In genomic region chr19:35856546-35857149, GRCh38 we compare ENCODE assay signal across 8 cellular contexts. TPM values are rescaled to one million over a fixed set of nuclear protein-coding genes. Genes with fewer than 3 reads are reported as not detected.
DNase-seq lines count a peak whose midpoint lies in the region; ATAC-seq and TF ChIP-seq lines count a peak whose summit lies in the region.

TSS of gene KIRREL2 (plus strand) at chr19:35856911. CDS start at chr19:35857120, 209 bp downstream.

- intact Hi-C loops in activated CD4-positive, alpha-beta T cell treated with anti-CD3 and anti-CD28 coated beads, Interleukin-2, amount 10 ng/mL, durations not matched to agents 24 days and 14 days (cut with micrococcal nuclease) = no loop called here
- intact Hi-C loops in activated B cell treated with CpG ODN at 0.5 μM for 24 hours (cut with micrococcal nuclease) = no loop called here
- intact Hi-C loops in esophagus squamous epithelium (cut with DNase I) = no loop called here
- intact Hi-C loops in PC-3 (cut with micrococcal nuclease) = no loop called here

- H3K4me3 Mint-ChIP-seq in activated CD4-positive, alpha-beta T cell treated with anti-CD3 and anti-CD28 coated beads, Interleukin-2, amount 10 ng/mL, durations not matched to agents 24 days and 14 days = peak within 1 kb of the TSS; percentile 87
- peak within 1 kb of the TSS; percentile 78 for H3K4me3 Mint-ChIP-seq in activated B cell treated with CpG ODN at 0.5 μM for 24 hours
- peak within 1 kb of the TSS; percentile 68 for H3K4me3 Mint-ChIP-seq in osteocyte (ENCODE audit: unreplicated experiment)

- no peaks in the 10 kb centered on the region for H4K20me1 ChIP-seq in PC-3 (ENCODE audit: low read length)

- peaks cover 64% of the 10 kb centered on the region for H3K27me3 Mint-ChIP-seq in activated CD4-positive, alpha-beta T cell treated with anti-CD3 and anti-CD28 coated beads, Interleukin-2, amount 10 ng/mL, durations not matched to agents 24 days and 14 days
- H3K27me3 Mint-ChIP-seq in activated B cell treated with CpG ODN at 0.5 μM for 24 hours = peaks cover 54% of the 10 kb centered on the region
- H3K27me3 Mint-ChIP-seq in osteocyte (ENCODE audit: unreplicated experiment) = peaks cover 77% of the 10 kb centered on the region

- peak; percentile 90 for DNase-seq in activated CD4-positive, alpha-beta T cell treated with anti-CD3 and anti-CD28 coated beads, Interleukin-2, amount 10 ng/mL, durations not matched to agents 24 days and 14 days
- no peak for DNase-seq in activated CD4-positive, alpha-beta T cell treated with anti-CD3 and anti-CD28 coated beads, Interleukin-2, amount 50 U/mL, for 1 hour
- peak; percentile 38 for DNase-seq in activated B cell treated with CpG ODN at 0.5 μM for 24 hours
- DNase-seq in esophagus squamous epithelium (lab: John Stamatoyannopoulos, UW) = no peak
- DNase-seq in osteocyte (ENCODE audit: extremely low spot score, unreplicated experiment) = no peak
- DNase-seq in central memory CD4-positive, alpha-beta T cell = no peak
- DNase-seq in PC-3 = no peak

- no peaks in the 10 kb centered on the region for H3K9me3 Mint-ChIP-seq in activated CD4-positive, alpha-beta T cell treated with anti-CD3 and anti-CD28 coated beads, Interleukin-2, amount 10 ng/mL, durations not matched to agents 24 days and 14 days
- no peaks in the 10 kb centered on the region for H3K9me3 Mint-ChIP-seq in activated B cell treated with CpG ODN at 0.5 μM for 24 hours
- H3K9me3 Mint-ChIP-seq in osteocyte (ENCODE audit: unreplicated experiment) = no peaks in the 10 kb centered on the region

- no peak within 1 kb of the TSS for H3K9ac ChIP-seq in PC-3 (ENCODE audit: low read length)

- TF ChIP-seq CTCF in activated B cell treated with CpG ODN at 0.5 μM for 24 hours (IDR thresholded peaks at IDR 0.05) (no peak), esophagus squamous epithelium (IDR thresholded peaks at IDR 0.05) (no peak), osteocyte (IDR thresholded peaks at IDR 0.05) (no peak), PC-3 (conservative IDR thresholded peaks at IDR 0.05; ENCODE audit: low read depth, low read length) (no peak)

- no peak within 1 kb of the TSS for H3K4me2 ChIP-seq in PC-3 (ENCODE audit: low read length)

- no TSS peak for BruUV-seq in PC-3 (replicated peaks; lab: Mats Ljungman, UMichigan)

- H3K27ac ChIP-seq in esophagus squamous epithelium (no peak within 1 kb of the TSS), PC-3 (ENCODE audit: low read length) (no peak within 1 kb of the TSS)

- H3K27ac Mint-ChIP-seq in activated CD4-positive, alpha-beta T cell treated with anti-CD3 and anti-CD28 coated beads, Interleukin-2, amount 10 ng/mL, durations not matched to agents 24 days and 14 days = no peak within 1 kb of the TSS
- H3K27ac Mint-ChIP-seq in activated B cell treated with CpG ODN at 0.5 μM for 24 hours = no peak within 1 kb of the TSS
- H3K27ac Mint-ChIP-seq in osteocyte (ENCODE audit: unreplicated experiment) = no peak within 1 kb of the TSS

- CTCF ChIA-PET in activated B cell treated with CpG ODN at 0.5 μM for 24 hours (lab: Charles Lee) (no interaction called here), PC-3 (lab: Charles Lee) (no interaction called here)

- H3K4me3 ChIP-seq in esophagus squamous epithelium (peak within 1 kb of the TSS; percentile 32 to 68 (median 48)), PC-3 (ENCODE audit: low read length) (no peak within 1 kb of the TSS)

- no peaks in the 10 kb centered on the region for H3K9me2 ChIP-seq in PC-3 (replicated peaks; ENCODE audit: low read length)

- H3K36me3 ChIP-seq in esophagus squamous epithelium = no peaks in the 10 kb centered on the region
- H3K36me3 ChIP-seq in PC-3 (ENCODE audit: low read depth, low read length) = no peaks in the 10 kb centered on the region

- H3K9me3 ChIP-seq in esophagus squamous epithelium (no peaks in the 10 kb centered on the region), PC-3 (ENCODE audit: low read length) (no peaks in the 10 kb centered on the region)

- H3K79me2 ChIP-seq in PC-3 (ENCODE audit: low read length) = no peaks in the 10 kb centered on the region

- peaks cover 8% of the 10 kb centered on the region for H3K4me1 Mint-ChIP-seq in activated CD4-positive, alpha-beta T cell treated with anti-CD3 and anti-CD28 coated beads, Interleukin-2, amount 10 ng/mL, durations not matched to agents 24 days and 14 days
- H3K4me1 Mint-ChIP-seq in activated B cell treated with CpG ODN at 0.5 μM for 24 hours = peaks cover 14% of the 10 kb centered on the region
- H3K4me1 Mint-ChIP-seq in osteocyte (ENCODE audit: unreplicated experiment) = peaks cover 10% of the 10 kb centered on the region

- no peak for TF ChIP-seq POLR2A in esophagus squamous epithelium (IDR thresholded peaks at IDR 0.05)

- peaks cover 14 to 23% (median 14%) of the 10 kb centered on the region in 3 donors for H3K4me1 ChIP-seq in esophagus squamous epithelium
- no peaks in the 10 kb centered on the region for H3K4me1 ChIP-seq in PC-3 (ENCODE audit: insufficient read depth, low read length)

- no peak within 1 kb of the TSS for H2AFZ ChIP-seq in PC-3 (ENCODE audit: low read length)

- no peaks in the 10 kb centered on the region for H3F3A ChIP-seq in PC-3 (ENCODE audit: low read length, unreplicated experiment)

- 0 to 1% methylated on average over 4 to 13 of the region's 42 CpGs for WGBS in esophagus squamous epithelium, 2 donors

- H3K27me3 ChIP-seq in esophagus squamous epithelium (peaks cover 6 to 99% (median 21%) of the 10 kb centered on the region in 4 donors), PC-3 (ENCODE audit: low read length) (peaks cover 15% of the 10 kb centered on the region)

- ATAC-seq in activated B cell treated with CpG ODN at 0.5 μM for 24 hours (ENCODE audit: low read depth) = peak; percentile 28
- no peak for ATAC-seq in HG02759 (IDR thresholded peaks at IDR 0.05; ENCODE audit: unreplicated experiment)
- no peak for ATAC-seq in PC-3

- POLR2A ChIA-PET in activated B cell treated with CpG ODN at 0.5 μM for 24 hours (lab: Charles Lee) (no interaction called here), PC-3 (lab: Charles Lee; ENCODE audit: unreplicated experiment) (no interaction called here)

- H3K36me3 Mint-ChIP-seq in activated CD4-positive, alpha-beta T cell treated with anti-CD3 and anti-CD28 coated beads, Interleukin-2, amount 10 ng/mL, durations not matched to agents 24 days and 14 days (ENCODE audit: low read depth) = no peaks in the 10 kb centered on the region
- H3K36me3 Mint-ChIP-seq in activated B cell treated with CpG ODN at 0.5 μM for 24 hours (ENCODE audit: low read depth) (no peaks in the 10 kb centered on the region), osteocyte (ENCODE audit: unreplicated experiment) (no peaks in the 10 kb centered on the region)

RNA-seq across cellular contexts. Expression of gene KIRREL2, which starts in this region (rescaled TPM):
- total RNA-seq in activated CD4-positive, alpha-beta T cell treated with anti-CD3 and anti-CD28 coated beads, Interleukin-2, amount 10 ng/mL, durations not matched to agents 24 days and 14 days = 1.8 and 2.1 TPM in 2 replicates
- total RNA-seq in activated B cell treated with CpG ODN at 0.5 μM for 24 hours (not detected in 2 replicates), esophagus squamous epithelium (under 1 TPM in 1 of 4 donors, not detected in 3; 0.57 TPM), osteocyte (not detected in 2 replicates), PC-3 (2014; rRNA removed) (not detected in 2 replicates)

Comparison
In these comparisons a context has a peak if more than half of its experiments do, and no peak if none do; other contexts are left out.
1. Peak in DNase-seq and ATAC-seq in activated B cell treated with CpG ODN at 0.5 μM for 24 hours; RNA of the gene not detected or under 1 TPM.